14 cellular contexts compared by ENCODE assay signal in genomic region chrX:49237060-49237459, GRCh38. TPM values are rescaled to one million over a fixed set of nuclear protein-coding genes. Genes with fewer than 3 reads are reported as not detected.
DNase-seq lines count a peak whose midpoint lies in the region; ATAC-seq and TF ChIP-seq lines count a peak whose summit lies in the region.
"Had no signal": no experiment of that assay in that cellular context is flagged by ENCODE, and none has a peak within 500 bp of the region (broad histone marks: within the 10 kb centered on the region; RNA-seq: fewer than 3 reads in every experiment).

No MANE protein-coding gene starts in this region.

- H3K9me3 ChIP-seq in IMR-90 (ENCODE audit: control insufficient read depth, insufficient read depth, low read length) (no peaks in the 10 kb centered on the region), ascending aorta (no peaks in the 10 kb centered on the region), MM.1S (replicated peaks; ENCODE audit: insufficient read depth, low read length) (no peaks in the 10 kb centered on the region)

- no peak overlapping the region for H4K5ac ChIP-seq in IMR-90 (ENCODE audit: low read depth, low read length)

- POLR2A ChIA-PET in IMR-90 (lab: Charles Lee; ENCODE audit: unreplicated experiment), result no interaction called here
- POLR2A ChIA-PET in activated CD8-positive, alpha-beta T cell treated with anti-CD3 and anti-CD28 coated beads for 36 hours (lab: Charles Lee), result interaction anchor here (0.6 kb wide), 1 partner anchor 159 kb away, joined by 3 read pairs; no protein-coding TSS in a partner anchor

- H3K9ac ChIP-seq in IMR-90 (ENCODE audit: low read depth, low read length), result no peak overlapping the region
- no peak overlapping the region for H3K9ac ChIP-seq in MM.1S (ENCODE audit: low read length)

- H3K36me3 ChIP-seq in IMR-90 (ENCODE audit: control insufficient read depth, insufficient read depth, low read length), result no peaks in the 10 kb centered on the region
- no peaks in the 10 kb centered on the region for H3K36me3 ChIP-seq in ascending aorta
- H3K36me3 ChIP-seq in MM.1S (replicated peaks; ENCODE audit: insufficient read depth, low read length), result no peaks in the 10 kb centered on the region

- intact Hi-C loops in IMR-90 (cut with micrococcal nuclease), result no loop called here
- intact Hi-C loops in activated CD8-positive, alpha-beta T cell treated with anti-CD3 and anti-CD28 coated beads for 36 hours (cut with micrococcal nuclease), result no loop called here
- intact Hi-C loops in ascending aorta (cut with DNase I), result no loop called here

- CTCF ChIA-PET in IMR-90 (lab: Yijun Ruan, JAX), result no interaction called here
- CTCF ChIA-PET in activated CD8-positive, alpha-beta T cell treated with anti-CD3 and anti-CD28 coated beads for 36 hours (lab: Charles Lee), result no interaction called here

- peaks cover 0 to 3% of the 10 kb centered on the region in 2 experiments; a peak in 1 of 4 replicates for H3K79me1 ChIP-seq in IMR-90 (ENCODE audit: low read depth in 1 of 2, low read length in 2 of 2)

- H3K27me3 ChIP-seq in IMR-90 (ENCODE audit: control insufficient read depth, insufficient read depth, low read length) (no peaks in the 10 kb centered on the region), ascending aorta (no peaks in the 10 kb centered on the region), MM.1S (replicated peaks; ENCODE audit: insufficient read depth, low read length) (no peaks in the 10 kb centered on the region)

- H3K9me3 Mint-ChIP-seq in T-helper 2 cell treated with Interferon-gamma antibody and Interleukin-4, amounts not matched to agents 5 μg/mL and 100 μg/mL, for 36 hours, result no peaks in the 10 kb centered on the region
- H3K9me3 Mint-ChIP-seq in activated CD8-positive, alpha-beta T cell treated with anti-CD3 and anti-CD28 coated beads for 36 hours, result no peaks in the 10 kb centered on the region
- H3K9me3 Mint-ChIP-seq in nephron progenitor cell, result peaks cover 59% of the 10 kb centered on the region

- BruUV-seq in IMR-90 (replicated peaks; lab: Mats Ljungman, UMichigan), result no TSS peak

- H3K4me2 ChIP-seq in IMR-90 (ENCODE audit: low read depth, low read length) (no peak overlapping the region), MM.1S (ENCODE audit: low read depth, low read length) (no peak overlapping the region)

- no peak overlapping the region for H3K4ac ChIP-seq in IMR-90 (ENCODE audit: low read depth, low read length)

- TF ChIP-seq POLR2A in IMR-90 (IDR thresholded peaks at IDR 0.05; ENCODE audit: low read depth, low read length), result no peak

- H3K9me2 ChIP-seq in MM.1S (replicated peaks; ENCODE audit: insufficient read depth, low read length), result no peaks in the 10 kb centered on the region

- H3K27ac ChIP-seq in IMR-90 (ENCODE audit: insufficient read depth, low read length) (no peak overlapping the region), ascending aorta (no peak overlapping the region), MM.1S (ENCODE audit: low read length) (no peak overlapping the region)

- H2AFZ ChIP-seq in IMR-90 (replicated peaks; ENCODE audit: low read length, poor library complexity), result peak overlapping the region; percentile 14
- H2AFZ ChIP-seq in MM.1S (ENCODE audit: low read length), result no peak overlapping the region

- in situ Hi-C loops in IMR-90 (cut with MboI; ENCODE audit: low sequenced_read_pairs), result no loop called here

- peak overlapping the region; percentile 93 for H3K4me3 Mint-ChIP-seq in T-helper 2 cell treated with Interferon-gamma antibody and Interleukin-4, amounts not matched to agents 5 μg/mL and 100 μg/mL, for 36 hours
- peak overlapping the region; percentile 84 for H3K4me3 Mint-ChIP-seq in activated CD8-positive, alpha-beta T cell treated with anti-CD3 and anti-CD28 coated beads for 36 hours
- H3K4me3 Mint-ChIP-seq in nephron progenitor cell, result peak overlapping the region; percentile 72

- H2BK20ac ChIP-seq in IMR-90 (ENCODE audit: low read depth, low read length), result no peak overlapping the region

- no peak for TF ChIP-seq RAD21 in IMR-90 (IDR thresholded peaks at IDR 0.05; ENCODE audit: low read length)

- H4K20me1 ChIP-seq in IMR-90 (ENCODE audit: insufficient read depth, low read length) (no peaks in the 10 kb centered on the region), MM.1S (ENCODE audit: insufficient read depth, low read length) (no peaks in the 10 kb centered on the region)

- H3K9me1 ChIP-seq in IMR-90 (ENCODE audit: insufficient read depth, low read length), result no peaks in the 10 kb centered on the region

- H3K4me1 Mint-ChIP-seq in T-helper 2 cell treated with Interferon-gamma antibody and Interleukin-4, amounts not matched to agents 5 μg/mL and 100 μg/mL, for 36 hours (ENCODE audit: low read depth), result peaks cover 17% of the 10 kb centered on the region
- peaks cover 22% of the 10 kb centered on the region for H3K4me1 Mint-ChIP-seq in activated CD8-positive, alpha-beta T cell treated with anti-CD3 and anti-CD28 coated beads for 36 hours (ENCODE audit: low read depth)
- peaks cover 17% of the 10 kb centered on the region for H3K4me1 Mint-ChIP-seq in nephron progenitor cell

- H4K91ac ChIP-seq in IMR-90 (ENCODE audit: insufficient read depth, low read depth, low read length), result no peak overlapping the region

- no peak overlapping the region for H3K4me3 ChIP-seq in IMR-90 (ENCODE audit: insufficient read depth, low read depth, low read length)
- H3K4me3 ChIP-seq in ascending aorta, result no peak overlapping the region
- no peak overlapping the region for H3K4me3 ChIP-seq in MM.1S (ENCODE audit: low read length)

- no peak for TF ChIP-seq CTCF in IMR-90 (conservative IDR thresholded peaks at IDR 0.05; ENCODE audit: low read depth, low read length)
- TF ChIP-seq CTCF in activated CD8-positive, alpha-beta T cell treated with anti-CD3 and anti-CD28 coated beads for 36 hours (IDR thresholded peaks at IDR 0.05), result no peak
- TF ChIP-seq CTCF in nephron progenitor cell (IDR thresholded peaks at IDR 0.05), result no peak
- no peak for TF ChIP-seq CTCF in ascending aorta (IDR thresholded peaks at IDR 0.05)
- TF ChIP-seq CTCF in MM.1S (IDR thresholded peaks at IDR 0.05; ENCODE audit: low read length), result no peak

- no peaks in the 10 kb centered on the region for H3K27me3 Mint-ChIP-seq in T-helper 2 cell treated with Interferon-gamma antibody and Interleukin-4, amounts not matched to agents 5 μg/mL and 100 μg/mL, for 36 hours (ENCODE audit: low read depth)
- no peaks in the 10 kb centered on the region for H3K27me3 Mint-ChIP-seq in activated CD8-positive, alpha-beta T cell treated with anti-CD3 and anti-CD28 coated beads for 36 hours
- H3K27me3 Mint-ChIP-seq in nephron progenitor cell (ENCODE audit: low read depth, poor library complexity), result peaks cover 6% of the 10 kb centered on the region

- peak overlapping the region; percentile 37 for H2AK9ac ChIP-seq in IMR-90 (replicated peaks; ENCODE audit: low read depth, low read length, poor library complexity)

- H2BK15ac ChIP-seq in IMR-90 (ENCODE audit: low read depth, low read length), result no peak overlapping the region

- H4K8ac ChIP-seq in IMR-90 (ENCODE audit: low read depth in 2 of 2, low read length in 2 of 2), result no peak overlapping the region

- H2BK5ac ChIP-seq in IMR-90 (ENCODE audit: low read depth, low read length, poor library complexity, severe bottlenecking), result no peak overlapping the region

- H3K27ac Mint-ChIP-seq in T-helper 2 cell treated with Interferon-gamma antibody and Interleukin-4, amounts not matched to agents 5 μg/mL and 100 μg/mL, for 36 hours, result peak overlapping the region; percentile 82
- H3K27ac Mint-ChIP-seq in activated CD8-positive, alpha-beta T cell treated with anti-CD3 and anti-CD28 coated beads for 36 hours, result peak overlapping the region; percentile 78
- no peak overlapping the region for H3K27ac Mint-ChIP-seq in nephron progenitor cell

- H2BK120ac ChIP-seq in IMR-90 (ENCODE audit: low read depth, low read length), result no peak overlapping the region

- no peaks in the 10 kb centered on the region for H3F3A ChIP-seq in MM.1S (ENCODE audit: insufficient read depth, low read length)

- 71% methylated on average over 3 of the region's 9 CpGs; no CpG with 5 or more reads in 1 of the 2 experiments for WGBS in IMR-90 (ENCODE audit: extremely low coverage in 2 of 2, insufficient read length in 1 of 2), 2 experiments

- no peaks in the 10 kb centered on the region for H3K79me2 ChIP-seq in MM.1S (ENCODE audit: low read length)

- H2AK5ac ChIP-seq in IMR-90 (ENCODE audit: low read depth, low read length), result no peak overlapping the region

- H3K36me3 Mint-ChIP-seq in T-helper 2 cell treated with Interferon-gamma antibody and Interleukin-4, amounts not matched to agents 5 μg/mL and 100 μg/mL, for 36 hours (ENCODE audit: low read depth), result peaks cover 12% of the 10 kb centered on the region
- H3K36me3 Mint-ChIP-seq in activated CD8-positive, alpha-beta T cell treated with anti-CD3 and anti-CD28 coated beads for 36 hours (ENCODE audit: low read depth), result peaks cover 16% of the 10 kb centered on the region
- H3K36me3 Mint-ChIP-seq in nephron progenitor cell (ENCODE audit: low read depth), result peaks cover 9% of the 10 kb centered on the region

- dilution Hi-C loops in IMR-90 (cut with HindIII; ENCODE audit: low sequenced_read_pairs, unreplicated experiment), result no loop called here

- H3K4me1 ChIP-seq in IMR-90 (ENCODE audit: control insufficient read depth, insufficient read depth, low read length) (no peaks in the 10 kb centered on the region), ascending aorta (no peaks in the 10 kb centered on the region), MM.1S (ENCODE audit: low read length) (no peaks in the 10 kb centered on the region)

- no peak for DNase-seq in T-helper 2 cell treated with Interferon-gamma antibody and Interleukin-4, amounts not matched to agents 5 μg/mL and 100 μg/mL, for 36 hours (ENCODE audit: low spot score)
- DNase-seq in T-helper 2 cell (no peak), IMR-90 (no peak), nephron progenitor cell (no peak), ascending aorta (ENCODE audit: low spot score in 2 of 2) (no peak), 8988T (no peak), MM.1S (no peak)
- DNase-seq in activated CD8-positive, alpha-beta T cell treated with anti-CD3 and anti-CD28 coated beads for 36 hours, result no peak
- DNase-seq: mammary epithelial cell, NCI-H2107 had no signal

- no peak overlapping the region for H3K14ac ChIP-seq in IMR-90 (replicated peaks; ENCODE audit: low read depth, low read length)

- H3K56ac ChIP-seq in IMR-90 (ENCODE audit: extremely low read depth, insufficient read depth, low read length), result no peak overlapping the region

- H3K23ac ChIP-seq in IMR-90 (ENCODE audit: low read depth, low read length), result no peak overlapping the region

- ATAC-seq in IMR-90 (ENCODE audit: low read depth), result no peak
- ATAC-seq in activated CD8-positive, alpha-beta T cell treated with anti-CD3 and anti-CD28 coated beads for 36 hours, result no peak

- no peak overlapping the region for H3K18ac ChIP-seq in IMR-90 (ENCODE audit: low read depth, low read length)

RNA-seq across cellular contexts. Expression of gene CCDC22, which starts 1.8 kb away (rescaled TPM):
- total RNA-seq in IMR-90 (2012; rRNA removed) (5.3 and 6.8 TPM in 2 replicates), ascending aorta (22.6 TPM)
- 10.4 and 11.3 TPM in 2 replicates for polyA plus RNA-seq in IMR-90 (2012; rRNA removed)
- 5.5 and 9.5 TPM in 2 replicates for polyA plus RNA-seq in IMR-90 (2012; cell fraction: cytosol; rRNA removed)
- 11.5 and 25.1 TPM in 2 replicates for polyA plus RNA-seq in IMR-90 (2012; cell fraction: nucleus; rRNA removed; ENCODE audit: low replicate concordance)
- 10 to 100 TPM; 27.4 to 29.9 TPM for total RNA-seq in activated CD8-positive, alpha-beta T cell treated with anti-CD3 and anti-CD28 coated beads for 36 hours

RNA-seq across cellular contexts. Expression of gene CACNA1F, which starts 3.9 kb away (rescaled TPM):
- total RNA-seq in IMR-90 (2012; rRNA removed) (not detected in 2 replicates), ascending aorta (not detected)
- polyA plus RNA-seq in IMR-90 (2012; rRNA removed), result not detected in 2 replicates
- not detected in 2 replicates for polyA plus RNA-seq in IMR-90 (2012; cell fraction: cytosol; rRNA removed)
- polyA plus RNA-seq in IMR-90 (2012; cell fraction: nucleus; rRNA removed; ENCODE audit: low replicate concordance), result not detected in 2 replicates
- total RNA-seq in activated CD8-positive, alpha-beta T cell treated with anti-CD3 and anti-CD28 coated beads for 36 hours, result 1 to 10 TPM in 1 of 2 experiments, under 1 TPM in 1; 0.90 to 1.1 TPM
- total RNA-seq: A172, HT-29, SK-MEL-5 had no signal
- polyA plus RNA-seq: mammary epithelial cell had no signal

RNA-seq across cellular contexts. Expression of gene FOXP3, which starts 27.4 kb away (rescaled TPM):
- not detected in 2 replicates for total RNA-seq in IMR-90 (2012; rRNA removed)
- 0.05 TPM in 1 of 2 replicates, not detected in the other for polyA plus RNA-seq in IMR-90 (2012; rRNA removed)
- polyA plus RNA-seq in IMR-90 (2012; cell fraction: cytosol; rRNA removed), result 0.04 and 0.07 TPM in 2 replicates
- polyA plus RNA-seq in IMR-90 (2012; cell fraction: nucleus; rRNA removed; ENCODE audit: low replicate concordance), result 0.09 and 0.14 TPM in 2 replicates
- 10 to 100 TPM; 22.3 to 23.5 TPM for total RNA-seq in activated CD8-positive, alpha-beta T cell treated with anti-CD3 and anti-CD28 coated beads for 36 hours
- not detected for total RNA-seq in ascending aorta
- total RNA-seq: A172, glomerular endothelial cell, HT-29 had no signal

RNA-seq across cellular contexts. Expression of gene PPP1R3F, which starts 32.5 kb away (rescaled TPM):
- 0.72 and 1.1 TPM in 2 replicates for total RNA-seq in IMR-90 (2012; rRNA removed)
- polyA plus RNA-seq in IMR-90 (2012; rRNA removed), result 1.7 and 2.1 TPM in 2 replicates
- 1.3 and 2.3 TPM in 2 replicates for polyA plus RNA-seq in IMR-90 (2012; cell fraction: cytosol; rRNA removed)
- polyA plus RNA-seq in IMR-90 (2012; cell fraction: nucleus; rRNA removed; ENCODE audit: low replicate concordance), result 2.6 and 4.8 TPM in 2 replicates
- total RNA-seq in activated CD8-positive, alpha-beta T cell treated with anti-CD3 and anti-CD28 coated beads for 36 hours, result 1 to 10 TPM; 4.8 to 5.4 TPM
- total RNA-seq in ascending aorta, result 14.8 TPM

RNA-seq across cellular contexts. Expression of gene SYP, which starts 37.1 kb away (rescaled TPM):
- total RNA-seq in IMR-90 (2012; rRNA removed) (under 0.01 TPM in 1 of 2 replicates, not detected in the other), ascending aorta (0.53 TPM)
- 0.05 and 0.06 TPM in 2 replicates for polyA plus RNA-seq in IMR-90 (2012; rRNA removed)
- polyA plus RNA-seq in IMR-90 (2012; cell fraction: cytosol; rRNA removed), result 0.02 and 0.08 TPM in 2 replicates
- polyA plus RNA-seq in IMR-90 (2012; cell fraction: nucleus; rRNA removed; ENCODE audit: low replicate concordance), result 0.09 and 0.16 TPM in 2 replicates
- total RNA-seq in activated CD8-positive, alpha-beta T cell treated with anti-CD3 and anti-CD28 coated beads for 36 hours, result 10 to 100 TPM; 10.2 to 11.4 TPM

Comparison
In these comparisons a context has a peak if more than half of its experiments do, and no peak if none do; other contexts are left out.
1. RNA of gene FOXP3, which starts 27.4 kb away (total RNA-seq): 22.3 to 23.5 TPM in activated CD8-positive, alpha-beta T cell treated with anti-CD3 and anti-CD28 coated beads for 36 hours; not detected in IMR-90 and not detected in ascending aorta (single experiment); every median in the first group is over 10 times any median in the second.
2. Peak in every context shown above with its lines, with median percentiles within 50 percentile points of each other: H3K4me3 Mint-ChIP-seq.